1 cellular context compared by ENCODE assay signal in the genomic region with DNA sequence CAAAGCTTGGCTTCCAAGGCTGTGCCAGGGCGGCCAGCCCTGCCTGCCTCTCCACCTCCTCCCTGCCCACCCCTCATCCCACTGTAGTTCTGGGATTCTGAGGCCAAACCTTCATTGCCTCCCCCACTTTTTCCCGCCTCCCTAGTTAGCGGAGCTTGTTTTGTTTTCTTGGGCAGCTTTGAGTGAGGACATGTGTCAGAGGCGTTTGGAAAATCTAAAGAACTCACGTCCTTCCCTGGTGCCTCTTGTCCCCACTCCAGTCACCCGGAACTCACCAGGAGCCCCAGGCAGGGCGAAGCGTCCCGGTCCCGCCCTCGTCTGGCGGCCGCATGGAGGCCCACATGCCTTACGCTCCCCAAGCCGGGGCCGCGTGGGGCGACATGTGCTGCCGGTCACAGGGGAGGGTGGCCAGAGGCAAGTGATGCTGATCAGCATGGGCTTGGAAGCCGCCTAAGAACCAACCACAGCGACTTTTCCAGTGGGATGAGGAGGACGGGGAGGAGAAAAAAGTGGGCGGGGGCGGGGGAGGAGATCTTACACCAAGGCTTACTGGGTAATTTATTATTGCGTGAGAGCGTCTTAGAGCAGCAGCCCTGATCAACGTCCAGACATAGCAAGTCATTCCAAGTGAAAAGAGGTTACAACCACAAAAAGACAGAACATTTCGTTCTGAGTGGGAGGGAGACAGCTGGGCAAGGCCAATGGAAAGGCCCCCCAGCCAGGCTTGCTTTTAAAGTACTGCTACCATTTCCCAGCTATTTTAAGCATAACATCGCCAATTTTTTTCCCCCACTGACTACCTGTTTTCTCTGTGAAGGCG.
TF ChIP-seq lines count a peak whose summit lies in the region.

No MANE protein-coding gene starts in this region.

TF ChIP-seq in K562, 482 proteins besides CTCF, POLR2A, EP300 and RAD21 (continued from another document and continues in another):
- TF ChIP-seq HNRNPH1 (optimal IDR thresholded peaks at IDR 0.05; ENCODE audit: low read depth, low read length) (no peak), RBM14 (IDR thresholded peaks at IDR 0.05; ENCODE audit: borderline replicate concordance, insufficient read depth, low read depth, low read length) (no peak), RBFOX2 (IDR thresholded peaks at IDR 0.05; ENCODE audit: low read depth, low read length) (peak; percentile 86), U2AF1 (optimal IDR thresholded peaks at IDR 0.05; ENCODE audit: low read depth, low read length) (no peak), POLR2AphosphoS5 (IDR thresholded peaks at IDR 0.05; ENCODE audit: control insufficient read depth, insufficient read depth, low read depth, low read length) (no peak), NRF1 (conservative IDR thresholded peaks at IDR 0.05 in 1 of 2, IDR thresholded peaks at IDR 0.05 in 1 of 2) (peak; percentile 54; a peak in 3 of 4 replicates), CBX3 (IDR thresholded peaks at IDR 0.05; ENCODE audit: borderline replicate concordance in 1 of 2, low read length in 2 of 2) (peak in 1 of 2 experiments; percentile 52; a peak in 1 of 3 replicates), CREM (IDR thresholded peaks at IDR 0.05; ENCODE audit: low read depth) (peak; percentile 34; the same call in 1 of the 2 replicates), SLC30A9 (CRISPR knock-in tag; IDR thresholded peaks at IDR 0.05) (no peak), POLR2AphosphoS2 (IDR thresholded peaks at IDR 0.05; ENCODE audit: low read length) (no peak), ZNF41 (CRISPR knock-in tag; conservative IDR thresholded peaks at IDR 0.05) (no peak), GABPB1 (CRISPR knock-in tag; IDR thresholded peaks at IDR 0.05) (peak; percentile 64), SIX5 (IDR thresholded peaks at IDR 0.05; ENCODE audit: borderline replicate concordance in 1 of 2, insufficient read depth in 1 of 2, low read depth in 1 of 2, low read length in 2 of 2) (no peak), NCOA4 (IDR thresholded peaks at IDR 0.05; ENCODE audit: partially characterized antibody) (no peak), GABPA (tag; conservative IDR thresholded peaks at IDR 0.05; ENCODE audit: low read depth) (no peak), ZNF24 (IDR thresholded peaks at IDR 0.05) (no peak), TAF7 (tag; IDR thresholded peaks at IDR 0.05) (no peak), PHTF2 (CRISPR knock-in tag; IDR thresholded peaks at IDR 0.05) (no peak), ZNF311 (CRISPR knock-in tag; IDR thresholded peaks at IDR 0.05) (no peak), PPARD (CRISPR knock-in tag; IDR thresholded peaks at IDR 0.05) (no peak), NR2F6 (CRISPR knock-in tag; IDR thresholded peaks at IDR 0.05) (no peak), NR2C1 (IDR thresholded peaks at IDR 0.05) (no peak), NR2C1 (tag; IDR thresholded peaks at IDR 0.05) (no peak), ZBED1 (IDR thresholded peaks at IDR 0.05) (no peak), BRD9 (IDR thresholded peaks at IDR 0.05; ENCODE audit: low read depth, partially characterized antibody) (no peak), KLF10 (CRISPR knock-in tag; IDR thresholded peaks at IDR 0.05) (no peak), ZNF76 (CRISPR knock-in tag; IDR thresholded peaks at IDR 0.05; ENCODE audit: borderline replicate concordance) (no peak), MCM5 (IDR thresholded peaks at IDR 0.05; ENCODE audit: low read depth) (no peak), FOXK1 (CRISPR knock-in tag; IDR thresholded peaks at IDR 0.05; ENCODE audit: borderline replicate concordance) (no peak), SMAD3 (CRISPR knock-in tag; conservative IDR thresholded peaks at IDR 0.05) (no peak), MAFG (tag; conservative IDR thresholded peaks at IDR 0.05) (no peak), PCBP1 (IDR thresholded peaks at IDR 0.05; ENCODE audit: low read depth, low read length, poor library complexity, severe bottlenecking) (no peak), ZKSCAN3 (CRISPR knock-in tag; IDR thresholded peaks at IDR 0.05) (no peak), MAFF (IDR thresholded peaks at IDR 0.05; ENCODE audit: low read length) (no peak), MCM2 (IDR thresholded peaks at IDR 0.05; ENCODE audit: low read depth) (no peak), ZFX (CRISPR knock-in tag; IDR thresholded peaks at IDR 0.05) (peak; percentile 86), HDAC2 (IDR thresholded peaks at IDR 0.05) (peak; percentile 43; the same call in 1 of the 2 replicates), GTF2F1 (IDR thresholded peaks at IDR 0.05; ENCODE audit: low read depth, low read length) (no peak), ZNF699 (CRISPR knock-in tag; IDR thresholded peaks at IDR 0.05; ENCODE audit: insufficient replicate concordance) (no peak), EP400 (IDR thresholded peaks at IDR 0.05) (peak; percentile 96), SMARCC2 (IDR thresholded peaks at IDR 0.05; ENCODE audit: low read depth) (no peak), RFX5 (IDR thresholded peaks at IDR 0.05; ENCODE audit: low read depth, low read length) (no peak), GTF2A2 (tag; IDR thresholded peaks at IDR 0.05) (no peak), CBX8 (IDR thresholded peaks at IDR 0.05; ENCODE audit: borderline replicate concordance, extremely low read depth, low read depth, low read length, poor library complexity, severe bottlenecking) (no peak), ESRRB (CRISPR knock-in tag; IDR thresholded peaks at IDR 0.05; ENCODE audit: borderline replicate concordance) (no peak), MAZ (CRISPR knock-in tag; conservative IDR thresholded peaks at IDR 0.05 in 1 of 2, IDR thresholded peaks at IDR 0.05 in 1 of 2) (peak in 1 of 2 experiments; percentile 63; a peak in 2 of 4 replicates), PHF20 (IDR thresholded peaks at IDR 0.05; ENCODE audit: partially characterized antibody) (no peak), SREBF2 (CRISPR knock-in tag; IDR thresholded peaks at IDR 0.05) (no peak)
- TF ChIP-seq, protein P1, sequence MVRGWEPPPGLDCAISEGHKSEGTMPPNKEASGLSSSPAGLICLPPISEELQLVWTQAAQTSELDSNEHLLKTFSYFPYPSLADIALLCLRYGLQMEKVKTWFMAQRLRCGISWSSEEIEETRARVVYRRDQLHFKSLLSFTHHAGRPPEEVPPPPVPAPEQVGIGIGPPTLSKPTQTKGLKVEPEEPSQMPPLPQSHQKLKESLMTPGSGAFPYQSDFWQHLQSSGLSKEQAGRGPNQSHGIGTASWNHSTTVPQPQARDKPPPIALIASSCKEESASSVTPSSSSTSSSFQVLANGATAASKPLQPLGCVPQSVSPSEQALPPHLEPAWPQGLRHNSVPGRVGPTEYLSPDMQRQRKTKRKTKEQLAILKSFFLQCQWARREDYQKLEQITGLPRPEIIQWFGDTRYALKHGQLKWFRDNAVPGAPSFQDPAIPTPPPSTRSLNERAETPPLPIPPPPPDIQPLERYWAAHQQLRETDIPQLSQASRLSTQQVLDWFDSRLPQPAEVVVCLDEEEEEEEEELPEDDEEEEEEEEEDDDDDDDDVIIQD (CRISPR knock-in tag; IDR thresholded peaks at IDR 0.05): no peak
- TF ChIP-seq, protein P2, sequence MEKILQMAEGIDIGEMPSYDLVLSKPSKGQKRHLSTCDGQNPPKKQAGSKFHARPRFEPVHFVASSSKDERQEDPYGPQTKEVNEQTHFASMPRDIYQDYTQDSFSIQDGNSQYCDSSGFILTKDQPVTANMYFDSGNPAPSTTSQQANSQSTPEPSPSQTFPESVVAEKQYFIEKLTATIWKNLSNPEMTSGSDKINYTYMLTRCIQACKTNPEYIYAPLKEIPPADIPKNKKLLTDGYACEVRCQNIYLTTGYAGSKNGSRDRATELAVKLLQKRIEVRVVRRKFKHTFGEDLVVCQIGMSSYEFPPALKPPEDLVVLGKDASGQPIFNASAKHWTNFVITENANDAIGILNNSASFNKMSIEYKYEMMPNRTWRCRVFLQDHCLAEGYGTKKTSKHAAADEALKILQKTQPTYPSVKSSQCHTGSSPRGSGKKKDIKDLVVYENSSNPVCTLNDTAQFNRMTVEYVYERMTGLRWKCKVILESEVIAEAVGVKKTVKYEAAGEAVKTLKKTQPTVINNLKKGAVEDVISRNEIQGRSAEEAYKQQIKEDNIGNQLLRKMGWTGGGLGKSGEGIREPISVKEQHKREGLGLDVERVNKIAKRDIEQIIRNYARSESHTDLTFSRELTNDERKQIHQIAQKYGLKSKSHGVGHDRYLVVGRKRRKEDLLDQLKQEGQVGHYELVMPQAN (IDR thresholded peaks at IDR 0.05; ENCODE audit: borderline replicate concordance): peak; percentile 74; the same call in 1 of the 2 replicates
- TF ChIP-seq, protein P3, sequence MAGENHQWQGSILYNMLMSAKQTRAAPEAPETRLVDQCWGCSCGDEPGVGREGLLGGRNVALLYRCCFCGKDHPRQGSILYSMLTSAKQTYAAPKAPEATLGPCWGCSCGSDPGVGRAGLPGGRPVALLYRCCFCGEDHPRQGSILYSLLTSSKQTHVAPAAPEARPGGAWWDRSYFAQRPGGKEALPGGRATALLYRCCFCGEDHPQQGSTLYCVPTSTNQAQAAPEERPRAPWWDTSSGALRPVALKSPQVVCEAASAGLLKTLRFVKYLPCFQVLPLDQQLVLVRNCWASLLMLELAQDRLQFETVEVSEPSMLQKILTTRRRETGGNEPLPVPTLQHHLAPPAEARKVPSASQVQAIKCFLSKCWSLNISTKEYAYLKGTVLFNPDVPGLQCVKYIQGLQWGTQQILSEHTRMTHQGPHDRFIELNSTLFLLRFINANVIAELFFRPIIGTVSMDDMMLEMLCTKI (IDR thresholded peaks at IDR 0.05; ENCODE audit: partially characterized antibody): no peak
- TF ChIP-seq, protein P4, sequence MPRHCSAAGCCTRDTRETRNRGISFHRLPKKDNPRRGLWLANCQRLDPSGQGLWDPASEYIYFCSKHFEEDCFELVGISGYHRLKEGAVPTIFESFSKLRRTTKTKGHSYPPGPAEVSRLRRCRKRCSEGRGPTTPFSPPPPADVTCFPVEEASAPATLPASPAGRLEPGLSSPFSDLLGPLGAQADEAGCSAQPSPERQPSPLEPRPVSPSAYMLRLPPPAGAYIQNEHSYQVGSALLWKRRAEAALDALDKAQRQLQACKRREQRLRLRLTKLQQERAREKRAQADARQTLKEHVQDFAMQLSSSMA (CRISPR knock-in tag; IDR thresholded peaks at IDR 0.05): no peak
- TF ChIP-seq, protein P5, sequence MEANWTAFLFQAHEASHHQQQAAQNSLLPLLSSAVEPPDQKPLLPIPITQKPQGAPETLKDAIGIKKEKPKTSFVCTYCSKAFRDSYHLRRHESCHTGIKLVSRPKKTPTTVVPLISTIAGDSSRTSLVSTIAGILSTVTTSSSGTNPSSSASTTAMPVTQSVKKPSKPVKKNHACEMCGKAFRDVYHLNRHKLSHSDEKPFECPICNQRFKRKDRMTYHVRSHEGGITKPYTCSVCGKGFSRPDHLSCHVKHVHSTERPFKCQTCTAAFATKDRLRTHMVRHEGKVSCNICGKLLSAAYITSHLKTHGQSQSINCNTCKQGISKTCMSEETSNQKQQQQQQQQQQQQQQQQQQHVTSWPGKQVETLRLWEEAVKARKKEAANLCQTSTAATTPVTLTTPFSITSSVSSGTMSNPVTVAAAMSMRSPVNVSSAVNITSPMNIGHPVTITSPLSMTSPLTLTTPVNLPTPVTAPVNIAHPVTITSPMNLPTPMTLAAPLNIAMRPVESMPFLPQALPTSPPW (CRISPR knock-in tag; IDR thresholded peaks at IDR 0.05): peak; percentile 50
- TF ChIP-seq, protein P6, sequence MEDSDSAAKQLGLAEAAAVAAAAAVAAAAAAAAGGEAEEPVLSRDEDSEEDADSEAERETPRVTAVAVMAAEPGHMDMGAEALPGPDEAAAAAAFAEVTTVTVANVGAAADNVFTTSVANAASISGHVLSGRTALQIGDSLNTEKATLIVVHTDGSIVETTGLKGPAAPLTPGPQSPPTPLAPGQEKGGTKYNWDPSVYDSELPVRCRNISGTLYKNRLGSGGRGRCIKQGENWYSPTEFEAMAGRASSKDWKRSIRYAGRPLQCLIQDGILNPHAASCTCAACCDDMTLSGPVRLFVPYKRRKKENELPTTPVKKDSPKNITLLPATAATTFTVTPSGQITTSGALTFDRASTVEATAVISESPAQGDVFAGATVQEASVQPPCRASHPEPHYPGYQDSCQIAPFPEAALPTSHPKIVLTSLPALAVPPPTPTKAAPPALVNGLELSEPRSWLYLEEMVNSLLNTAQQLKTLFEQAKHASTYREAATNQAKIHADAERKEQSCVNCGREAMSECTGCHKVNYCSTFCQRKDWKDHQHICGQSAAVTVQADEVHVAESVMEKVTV (CRISPR knock-in tag; IDR thresholded peaks at IDR 0.05): no peak
- TF ChIP-seq, protein P7, sequence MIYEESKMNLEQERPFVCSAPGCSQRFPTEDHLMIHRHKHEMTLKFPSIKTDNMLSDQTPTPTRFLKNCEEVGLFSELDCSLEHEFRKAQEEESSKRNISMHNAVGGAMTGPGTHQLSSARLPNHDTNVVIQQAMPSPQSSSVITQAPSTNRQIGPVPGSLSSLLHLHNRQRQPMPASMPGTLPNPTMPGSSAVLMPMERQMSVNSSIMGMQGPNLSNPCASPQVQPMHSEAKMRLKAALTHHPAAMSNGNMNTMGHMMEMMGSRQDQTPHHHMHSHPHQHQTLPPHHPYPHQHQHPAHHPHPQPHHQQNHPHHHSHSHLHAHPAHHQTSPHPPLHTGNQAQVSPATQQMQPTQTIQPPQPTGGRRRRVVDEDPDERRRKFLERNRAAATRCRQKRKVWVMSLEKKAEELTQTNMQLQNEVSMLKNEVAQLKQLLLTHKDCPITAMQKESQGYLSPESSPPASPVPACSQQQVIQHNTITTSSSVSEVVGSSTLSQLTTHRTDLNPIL (CRISPR knock-in tag; IDR thresholded peaks at IDR 0.05): no peak
- TF ChIP-seq, protein P8, sequence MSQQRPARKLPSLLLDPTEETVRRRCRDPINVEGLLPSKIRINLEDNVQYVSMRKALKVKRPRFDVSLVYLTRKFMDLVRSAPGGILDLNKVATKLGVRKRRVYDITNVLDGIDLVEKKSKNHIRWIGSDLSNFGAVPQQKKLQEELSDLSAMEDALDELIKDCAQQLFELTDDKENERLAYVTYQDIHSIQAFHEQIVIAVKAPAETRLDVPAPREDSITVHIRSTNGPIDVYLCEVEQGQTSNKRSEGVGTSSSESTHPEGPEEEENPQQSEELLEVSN (IDR thresholded peaks at IDR 0.05; ENCODE audit: borderline replicate concordance in 1 of 2, extremely low read depth in 1 of 2, insufficient read depth in 1 of 2, insufficient read length in 1 of 2, low read depth in 1 of 2, low read length in 1 of 2, poor library complexity in 1 of 2, severe bottlenecking in 1 of 2): peak; percentile 93 to 94
- TF ChIP-seq, protein P9, sequence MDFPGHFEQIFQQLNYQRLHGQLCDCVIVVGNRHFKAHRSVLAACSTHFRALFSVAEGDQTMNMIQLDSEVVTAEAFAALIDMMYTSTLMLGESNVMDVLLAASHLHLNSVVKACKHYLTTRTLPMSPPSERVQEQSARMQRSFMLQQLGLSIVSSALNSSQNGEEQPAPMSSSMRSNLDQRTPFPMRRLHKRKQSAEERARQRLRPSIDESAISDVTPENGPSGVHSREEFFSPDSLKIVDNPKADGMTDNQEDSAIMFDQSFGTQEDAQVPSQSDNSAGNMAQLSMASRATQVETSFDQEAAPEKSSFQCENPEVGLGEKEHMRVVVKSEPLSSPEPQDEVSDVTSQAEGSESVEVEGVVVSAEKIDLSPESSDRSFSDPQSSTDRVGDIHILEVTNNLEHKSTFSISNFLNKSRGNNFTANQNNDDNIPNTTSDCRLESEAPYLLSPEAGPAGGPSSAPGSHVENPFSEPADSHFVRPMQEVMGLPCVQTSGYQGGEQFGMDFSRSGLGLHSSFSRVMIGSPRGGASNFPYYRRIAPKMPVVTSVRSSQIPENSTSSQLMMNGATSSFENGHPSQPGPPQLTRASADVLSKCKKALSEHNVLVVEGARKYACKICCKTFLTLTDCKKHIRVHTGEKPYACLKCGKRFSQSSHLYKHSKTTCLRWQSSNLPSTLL (IDR thresholded peaks at IDR 0.05): no peak
